In the genomic region with DNA sequence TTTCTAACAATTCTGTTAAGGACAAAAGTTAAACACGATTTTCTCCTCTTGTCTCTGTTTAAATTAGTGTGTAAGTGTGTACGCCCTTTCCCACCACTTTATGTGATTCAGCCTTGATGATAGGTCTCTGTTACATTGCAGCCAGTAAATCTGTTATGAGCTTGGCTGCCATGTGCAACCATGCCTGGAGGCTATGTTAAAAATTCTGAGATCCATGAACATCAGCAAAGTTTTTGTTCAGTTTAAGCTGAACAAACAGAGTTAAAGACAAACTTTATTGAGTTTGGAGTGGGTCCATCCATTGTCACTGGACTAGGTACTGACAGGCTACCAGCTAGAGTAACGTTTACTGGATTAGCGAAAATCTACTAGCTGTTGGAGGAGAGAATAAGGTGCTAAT, we compare ENCODE assay signal across 22 cellular contexts.
"Had no signal": no experiment of that assay in that cellular context is flagged by ENCODE, and none has a peak within 500 bp of the region (broad histone marks: within the 10 kb centered on the region; RNA-seq: fewer than 3 reads in every experiment).

No MANE protein-coding gene starts in this region.

- H3K27ac ChIP-seq: left ventricle myocardium inferior, skin epidermis, testis, VCaP had no signal

- H3K27me3 ChIP-seq: testis had no signal

- H3K36me3 Mint-ChIP-seq: activated naive CD8-positive, alpha-beta T cell; natural killer cell treated with Interleukin-12 subunit alpha and Interleukin-12 subunit beta and Interleukin-15 and Interleukin-18, amount 100 ng/mL, for 72 hours had no signal

- H3K27ac Mint-ChIP-seq: activated naive CD8-positive, alpha-beta T cell; activated T-cell treated with anti-CD3 and anti-CD28 coated beads, Interleukin-2, amount 50 U/mL, for 72 hours; natural killer cell treated with Interleukin-12 subunit alpha and Interleukin-12 subunit beta and Interleukin-15 and Interleukin-18, amount 100 ng/mL, for 72 hours; T-helper 1 cell treated with Interleukin-12 subunit alpha and Interleukin-12 subunit beta and Interleukin-4 antibody, amounts not matched to agents 30 μg/mL and 1 μg/mL, for 36 hours had no signal

- ATAC-seq: activated T-cell treated with anti-CD3 and anti-CD28 coated beads, Interleukin-2, amount 50 U/mL, for 72 hours; mucosa of descending colon; natural killer cell treated with Interleukin-12 subunit alpha and Interleukin-12 subunit beta and Interleukin-15 and Interleukin-18, amount 100 ng/mL, for 72 hours; sciatic nerve; stimulated activated naive CD8-positive, alpha-beta T cell treated with anti-CD3 and anti-CD28 coated beads, Interleukin-15, Interleukin-2, amounts not matched to agents 100 U/mL and 50 U/mL, for 24 hours had no signal

- H3K27me3 Mint-ChIP-seq: natural killer cell treated with Interleukin-12 subunit alpha and Interleukin-12 subunit beta and Interleukin-15 and Interleukin-18, amount 100 ng/mL, for 72 hours had no signal

- DNase-seq: activated CD4-positive, alpha-beta T cell treated with anti-CD3 and anti-CD28 coated beads for 4 hours; activated CD4-positive, alpha-beta T cell treated with anti-CD3 and anti-CD28 coated beads, Interleukin-2, amount 50 U/mL, for 4 hours; activated naive CD4-positive, alpha-beta T cell; activated T-cell treated with anti-CD3 and anti-CD28 coated beads for 4 hours; activated T-cell treated with anti-CD3 and anti-CD28 coated beads, Interleukin-2, amount 50 U/mL, for 72 hours; anterior cingulate cortex; effector CD8-positive, alpha-beta T cell; left ventricle myocardium inferior; mucosa of descending colon; stimulated activated CD4-positive, alpha-beta T cell treated with anti-CD3 and anti-CD28 coated beads, Interleukin-12 subunit alpha, Interleukin-12 subunit beta, amount 100 ng/mL, for 4 hours; stimulated activated CD4-positive, alpha-beta T cell treated with anti-CD3 and anti-CD28 coated beads, Interleukin-4, amount 100 ng/mL, for 1 hour; stimulated activated naive CD8-positive, alpha-beta T cell treated with anti-CD3 and anti-CD28 coated beads, Interleukin-15, Interleukin-2, amounts not matched to agents 100 U/mL and 50 U/mL, for 24 hours; T-helper 9 cell; testis; trophoblast cell had no signal

- H3K4me1 ChIP-seq: left ventricle myocardium inferior, testis had no signal

- H3K4me3 ChIP-seq: left ventricle myocardium inferior, lung, mucosa of descending colon, skin epidermis, testis had no signal

- H3K4me3 Mint-ChIP-seq: activated naive CD8-positive, alpha-beta T cell; activated T-cell treated with anti-CD3 and anti-CD28 coated beads, Interleukin-2, amount 50 U/mL, for 72 hours; natural killer cell treated with Interleukin-12 subunit alpha and Interleukin-12 subunit beta and Interleukin-15 and Interleukin-18, amount 100 ng/mL, for 72 hours; T-helper 1 cell treated with Interleukin-12 subunit alpha and Interleukin-12 subunit beta and Interleukin-4 antibody, amounts not matched to agents 30 μg/mL and 1 μg/mL, for 36 hours had no signal

- H3K9me3 Mint-ChIP-seq: T-helper 1 cell treated with Interleukin-12 subunit alpha and Interleukin-12 subunit beta and Interleukin-4 antibody, amounts not matched to agents 30 μg/mL and 1 μg/mL, for 36 hours had no signal

- H3K36me3 ChIP-seq: left ventricle myocardium inferior had no signal

- H3K9me3 ChIP-seq: mucosa of descending colon, testis had no signal
